15 cellular contexts compared by ENCODE assay signal in the genomic region with DNA sequence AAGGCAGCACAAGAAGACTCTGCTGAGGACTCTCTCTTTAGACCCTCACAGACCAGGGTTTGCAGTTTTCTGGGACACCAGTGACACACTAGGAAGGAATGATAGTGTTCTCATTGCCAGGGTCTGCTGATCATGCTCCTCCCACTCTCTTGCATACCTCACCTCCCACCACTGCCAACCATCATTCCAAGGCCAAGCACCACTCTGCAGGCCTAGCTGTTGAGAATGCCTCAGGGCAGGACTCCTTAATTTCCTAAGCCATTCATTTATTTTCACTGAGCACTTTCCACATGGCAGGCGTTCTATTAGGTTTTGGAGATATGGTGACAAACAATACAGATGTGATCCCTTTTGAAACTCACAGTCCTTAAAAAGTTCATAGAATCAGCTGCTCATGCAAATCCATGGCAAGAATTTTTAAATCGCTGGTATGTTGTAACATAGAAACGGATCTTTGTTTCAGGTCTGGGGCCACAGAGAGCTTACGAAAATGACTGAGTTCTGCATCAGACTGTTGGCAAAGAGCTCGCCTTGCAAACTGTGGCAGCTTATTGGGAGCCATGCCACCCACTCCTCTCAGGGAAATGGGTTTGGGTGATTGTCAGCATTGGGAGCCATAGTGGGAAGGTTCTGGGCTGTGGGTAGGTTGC.
A peak's percentile ranks its signal among the peaks of the same experiment; 100 is the strongest.
DNase-seq lines count a peak whose midpoint lies in the region; ATAC-seq and TF ChIP-seq lines count a peak whose summit lies in the region.
"Had no signal": no experiment of that assay in that cellular context is flagged by ENCODE, and none has a peak within 500 bp of the region (broad histone marks: within the 10 kb centered on the region; RNA-seq: fewer than 3 reads in every experiment).

No MANE protein-coding gene starts in this region.

- H3K27me3 ChIP-seq in ascending aorta: no peaks in the 10 kb centered on the region
- no peaks in the 10 kb centered on the region for H3K27me3 ChIP-seq in thoracic aorta (replicated peaks; ENCODE audit: insufficient read depth)
- H3K27me3 ChIP-seq in neural progenitor cell: no peaks in the 10 kb centered on the region
- H3K27me3 ChIP-seq: upper lobe of left lung had no signal

- H3K4me1 ChIP-seq in ascending aorta (peaks cover 0 to 3% of the 10 kb centered on the region in 2 donors), thoracic aorta (ENCODE audit: control insufficient read depth in 1 of 2, low read depth in 2 of 2) (peaks cover 0 to 13% of the 10 kb centered on the region in 2 donors), neural progenitor cell (no peaks in the 10 kb centered on the region)
- H3K4me1 ChIP-seq: A549, upper lobe of left lung had no signal

- no peaks in the 10 kb centered on the region for H3K4me1 Mint-ChIP-seq in neural progenitor cell

- H3K9me3 Mint-ChIP-seq in neural progenitor cell: no peaks in the 10 kb centered on the region
- H3K9me3 Mint-ChIP-seq: activated naive CD8-positive, alpha-beta T cell treated with anti-CD3 and anti-CD28 coated beads, Interleukin-2, amount 10 ng/mL, durations not matched to agents 7 days and 5 days; effector memory CD8-positive, alpha-beta T cell; natural killer cell treated with Interleukin-12 subunit alpha and Interleukin-12 subunit beta and Interleukin-15 and Interleukin-18, amount 100 ng/mL, for 72 hours; T-helper 2 cell treated with Interferon-gamma antibody and Interleukin-4, amounts not matched to agents 5 μg/mL and 100 μg/mL, for 36 hours had no signal

- DNase-seq in Right ventricle myocardium inferior (ENCODE audit: missing footprints) (no peak), cardiac septum (ENCODE audit: low spot score) (no peak), ascending aorta (ENCODE audit: low spot score in 2 of 2) (peak in 1 of 2 donors; percentile 73), left ventricle myocardium superior (no peak), thoracic aorta (ENCODE audit: low spot score) (no peak), neural progenitor cell (ENCODE audit: low spot score) (no peak), NCI-H1105 (lab: John Stamatoyannopoulos, UW) (no peak)
- DNase-seq: activated CD8-positive, alpha-beta memory T cell treated with anti-CD3 and anti-CD28 coated beads, Interleukin-2, amount 50 U/mL, for 4 hours; activated naive CD8-positive, alpha-beta T cell treated with anti-CD3 and anti-CD28 coated beads, Interleukin-2, amount 10 ng/mL, durations not matched to agents 7 days and 5 days; effector memory CD8-positive, alpha-beta T cell; upper lobe of left lung had no signal

- intact Hi-C loops in Right ventricle myocardium inferior (cut with DNase I): loop anchor here (10.0 kb wide), 2 partner anchors 161 to 471 kb away; no protein-coding TSS in a partner anchor
- intact Hi-C loops in cardiac septum (cut with DNase I): loop anchor here (10.0 kb wide), 2 partner anchors 351 to 1161 kb away; no protein-coding TSS in a partner anchor
- intact Hi-C loops in ascending aorta (cut with DNase I): loop anchor here (10.0 kb wide), 1 partner anchor 351 kb away; no protein-coding TSS in a partner anchor
- intact Hi-C loops in left ventricle myocardium superior (cut with micrococcal nuclease): no loop called here

- no peaks in the 10 kb centered on the region for H4K20me1 ChIP-seq in neural progenitor cell (ENCODE audit: low read depth)

- H3K27ac ChIP-seq in ascending aorta (peak overlapping the region; percentile 37 to 60), thoracic aorta (peak overlapping the region; percentile 1 to 37), neural progenitor cell (no peak overlapping the region)
- H3K27ac ChIP-seq: A549, upper lobe of left lung had no signal

- H3F3A ChIP-seq in neural progenitor cell (ENCODE audit: low read depth): no peaks in the 10 kb centered on the region

- no peak overlapping the region for H3K4me3 Mint-ChIP-seq in neural progenitor cell
- H3K4me3 Mint-ChIP-seq: activated naive CD8-positive, alpha-beta T cell treated with anti-CD3 and anti-CD28 coated beads, Interleukin-2, amount 10 ng/mL, durations not matched to agents 7 days and 5 days; effector memory CD8-positive, alpha-beta T cell; natural killer cell treated with Interleukin-12 subunit alpha and Interleukin-12 subunit beta and Interleukin-15 and Interleukin-18, amount 100 ng/mL, for 72 hours; T-helper 2 cell treated with Interferon-gamma antibody and Interleukin-4, amounts not matched to agents 5 μg/mL and 100 μg/mL, for 36 hours had no signal

- no peak overlapping the region for H2AFZ ChIP-seq in neural progenitor cell (replicated peaks)

- H3K36me3 ChIP-seq in ascending aorta: no peaks in the 10 kb centered on the region
- no peaks in the 10 kb centered on the region for H3K36me3 ChIP-seq in thoracic aorta
- no peaks in the 10 kb centered on the region for H3K36me3 ChIP-seq in neural progenitor cell
- H3K36me3 ChIP-seq: upper lobe of left lung had no signal

- no peaks in the 10 kb centered on the region for H3K27me3 Mint-ChIP-seq in neural progenitor cell (ENCODE audit: insufficient read depth, low read depth)

- H3K4me2 ChIP-seq in neural progenitor cell: no peak overlapping the region
- H3K4me2 ChIP-seq: A549 had no signal

- H3K36me3 Mint-ChIP-seq in neural progenitor cell: no peaks in the 10 kb centered on the region
- H3K36me3 Mint-ChIP-seq: activated naive CD8-positive, alpha-beta T cell treated with anti-CD3 and anti-CD28 coated beads, Interleukin-2, amount 10 ng/mL, durations not matched to agents 7 days and 5 days; natural killer cell treated with Interleukin-12 subunit alpha and Interleukin-12 subunit beta and Interleukin-15 and Interleukin-18, amount 100 ng/mL, for 72 hours had no signal

- no peak overlapping the region for H3K27ac Mint-ChIP-seq in neural progenitor cell
- H3K27ac Mint-ChIP-seq: activated naive CD8-positive, alpha-beta T cell treated with anti-CD3 and anti-CD28 coated beads, Interleukin-2, amount 10 ng/mL, durations not matched to agents 7 days and 5 days; effector memory CD8-positive, alpha-beta T cell; natural killer cell treated with Interleukin-12 subunit alpha and Interleukin-12 subunit beta and Interleukin-15 and Interleukin-18, amount 100 ng/mL, for 72 hours; T-helper 2 cell treated with Interferon-gamma antibody and Interleukin-4, amounts not matched to agents 5 μg/mL and 100 μg/mL, for 36 hours had no signal

- ATAC-seq in Right ventricle myocardium inferior (peak; percentile 60), left ventricle myocardium superior (peak; percentile 74), thoracic aorta (ENCODE audit: insufficient number of reproducible peaks, low FRiP score, low read depth) (no peak), GM21786 (IDR thresholded peaks at IDR 0.05; ENCODE audit: unreplicated experiment) (no peak)
- ATAC-seq: A549; effector memory CD8-positive, alpha-beta T cell; natural killer cell treated with Interleukin-12 subunit alpha and Interleukin-12 subunit beta and Interleukin-15 and Interleukin-18, amount 100 ng/mL, for 72 hours had no signal

- no peaks in the 10 kb centered on the region for H3K79me2 ChIP-seq in neural progenitor cell (ENCODE audit: low read depth)

- H3K4me3 ChIP-seq in ascending aorta (no peak overlapping the region), thoracic aorta (no peak overlapping the region), neural progenitor cell (no peak overlapping the region)
- H3K4me3 ChIP-seq: A549, upper lobe of left lung had no signal

- TF ChIP-seq CTCF in ascending aorta (IDR thresholded peaks at IDR 0.05) (no peak), thoracic aorta (IDR thresholded peaks at IDR 0.05) (no peak), neural progenitor cell (IDR thresholded peaks at IDR 0.05) (no peak)

- no peaks in the 10 kb centered on the region for H3K9me3 ChIP-seq in ascending aorta
- no peaks in the 10 kb centered on the region for H3K9me3 ChIP-seq in thoracic aorta
- no peaks in the 10 kb centered on the region for H3K9me3 ChIP-seq in neural progenitor cell (ENCODE audit: low read depth)
- H3K9me3 ChIP-seq: A549, upper lobe of left lung had no signal

- H3K9ac ChIP-seq in neural progenitor cell: no peak overlapping the region

Comparison
In these comparisons a context has a peak if more than half of its experiments do, and no peak if none do; other contexts are left out.
1. ATAC-seq: peak in Right ventricle myocardium inferior (single experiment) and left ventricle myocardium superior (single experiment); none in thoracic aorta (single experiment) and GM21786 (single experiment).